ENCODE assay signal across 1 cellular context in the genomic region with DNA sequence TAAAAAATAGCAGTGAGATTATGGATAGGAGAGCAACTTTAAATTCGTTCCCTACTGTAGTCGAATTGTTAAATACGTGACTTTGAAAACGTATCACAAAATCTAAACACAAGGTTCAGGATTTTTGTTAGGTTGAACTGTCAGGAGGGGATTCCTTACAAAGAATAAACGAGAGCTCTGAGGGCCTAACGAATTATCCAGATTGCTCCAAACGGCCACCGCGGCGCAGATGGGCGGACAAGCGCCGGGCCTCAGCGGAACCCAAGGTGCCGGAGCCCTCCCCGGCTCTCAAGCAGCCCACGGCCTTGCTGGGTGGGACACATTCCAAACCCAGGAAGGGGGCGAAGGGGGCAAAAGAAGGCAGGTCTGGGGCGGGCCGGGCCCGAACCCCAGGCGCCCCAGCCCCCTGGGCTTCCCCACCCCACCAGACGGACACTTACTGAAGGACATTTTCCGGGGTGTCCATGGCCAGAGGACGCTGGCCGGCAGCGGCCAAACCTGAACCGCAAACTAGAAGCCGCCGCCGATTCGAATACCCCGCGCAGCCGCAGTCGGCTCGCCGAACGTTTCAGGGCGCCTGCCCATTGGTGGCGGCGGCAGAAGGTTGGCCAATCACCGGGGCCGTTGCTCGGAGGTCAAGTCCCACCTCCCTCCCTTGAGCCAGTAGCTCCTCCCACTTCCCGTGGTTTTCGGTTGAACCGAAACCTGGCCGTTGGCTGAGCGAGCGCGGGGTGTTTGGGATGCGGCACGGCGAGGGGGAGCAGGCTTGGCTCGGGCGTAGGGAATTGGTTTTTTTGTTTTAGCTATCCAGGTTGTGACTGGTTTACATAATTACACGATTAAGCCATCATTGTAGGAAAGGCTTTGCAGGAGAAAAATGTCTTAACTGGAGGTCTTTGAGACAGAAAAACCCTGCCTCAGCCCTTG.
TF ChIP-seq lines count a peak whose summit lies in the region.

BUB1 (minus strand) TSS at position 534 of the 927 bp plus-strand sequence; CDS start at position 466, 68 bp downstream.

TF ChIP-seq in K562, 482 proteins besides CTCF, POLR2A, EP300 and RAD21 (continued from another document):
- no peak for TF ChIP-seq TAF15 (IDR thresholded peaks at IDR 0.05; ENCODE audit: low read depth, low read length)
- TF ChIP-seq CLOCK (CRISPR knock-in tag; IDR thresholded peaks at IDR 0.05; ENCODE audit: borderline replicate concordance) = no peak
